In the genomic region with DNA sequence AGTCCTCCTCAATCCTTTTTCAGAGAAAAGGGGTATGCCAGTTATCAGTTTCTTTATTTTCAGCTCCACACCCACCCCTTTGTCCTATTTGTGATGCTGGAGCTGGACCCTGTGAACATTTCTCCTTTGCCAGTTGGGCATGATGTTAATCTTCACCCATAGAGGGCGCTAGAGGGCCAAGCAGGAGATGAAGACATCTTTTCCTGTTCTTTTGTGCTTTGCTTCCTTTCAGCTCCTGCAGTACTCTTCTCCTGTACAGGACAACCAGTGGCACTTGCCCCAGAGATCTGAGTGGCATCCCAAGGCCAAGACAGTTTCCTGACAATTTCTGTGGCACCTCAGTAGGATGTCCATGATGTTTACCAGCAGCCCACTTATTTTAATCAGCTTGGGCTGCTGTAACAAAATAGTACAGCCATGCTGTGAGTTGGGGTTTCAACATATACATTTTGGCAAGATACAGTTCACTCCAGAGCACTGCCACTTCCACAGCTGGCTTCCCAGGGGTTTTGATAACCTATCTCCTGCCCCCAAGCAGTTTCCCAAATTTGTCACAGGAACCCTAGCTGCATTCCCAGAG, we compare ENCODE assay signal across 1 cellular context.
TF ChIP-seq lines count a peak whose summit lies in the region.

No MANE protein-coding gene starts in this region.

TF ChIP-seq in K562, 482 proteins besides CTCF, POLR2A, EP300 and RAD21 (continued from another document):
- TF ChIP-seq MYC (IDR thresholded peaks at IDR 0.05; ENCODE audit: low read depth, low read length): 0 out of 2 replicates have a peak, but pooled peaks have one; percentile 15
- no peak for TF ChIP-seq MYC (CRISPR knock-in tag; IDR thresholded peaks at IDR 0.05; ENCODE audit: borderline replicate concordance, low read depth)
- peak in 1 of 2 experiments; percentile 59; a peak in 1 of 4 replicates for TF ChIP-seq RCOR1 (IDR thresholded peaks at IDR 0.05; ENCODE audit: borderline replicate concordance in 1 of 2, low read depth in 2 of 2, low read length in 2 of 2)
- peak; percentile 72; the same call in 1 of the 2 replicates for TF ChIP-seq SMC3 (conservative IDR thresholded peaks at IDR 0.05; ENCODE audit: insufficient read depth, low read depth, low read length)
- 0 out of 2 replicates have a peak, but pooled peaks have one; percentile 26 for TF ChIP-seq CC2D1A (IDR thresholded peaks at IDR 0.05)
- TF ChIP-seq DEAF1 (CRISPR knock-in tag; IDR thresholded peaks at IDR 0.05): peak; percentile 51
- TF ChIP-seq, protein P1, sequence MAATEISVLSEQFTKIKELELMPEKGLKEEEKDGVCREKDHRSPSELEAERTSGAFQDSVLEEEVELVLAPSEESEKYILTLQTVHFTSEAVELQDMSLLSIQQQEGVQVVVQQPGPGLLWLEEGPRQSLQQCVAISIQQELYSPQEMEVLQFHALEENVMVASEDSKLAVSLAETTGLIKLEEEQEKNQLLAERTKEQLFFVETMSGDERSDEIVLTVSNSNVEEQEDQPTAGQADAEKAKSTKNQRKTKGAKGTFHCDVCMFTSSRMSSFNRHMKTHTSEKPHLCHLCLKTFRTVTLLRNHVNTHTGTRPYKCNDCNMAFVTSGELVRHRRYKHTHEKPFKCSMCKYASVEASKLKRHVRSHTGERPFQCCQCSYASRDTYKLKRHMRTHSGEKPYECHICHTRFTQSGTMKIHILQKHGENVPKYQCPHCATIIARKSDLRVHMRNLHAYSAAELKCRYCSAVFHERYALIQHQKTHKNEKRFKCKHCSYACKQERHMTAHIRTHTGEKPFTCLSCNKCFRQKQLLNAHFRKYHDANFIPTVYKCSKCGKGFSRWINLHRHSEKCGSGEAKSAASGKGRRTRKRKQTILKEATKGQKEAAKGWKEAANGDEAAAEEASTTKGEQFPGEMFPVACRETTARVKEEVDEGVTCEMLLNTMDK (IDR thresholded peaks at IDR 0.05; ENCODE audit: borderline replicate concordance, insufficient read depth, low read depth, low read length, poor library complexity, severe bottlenecking): peak; percentile 34
- TF ChIP-seq PRPF4 (IDR thresholded peaks at IDR 0.05; ENCODE audit: insufficient read depth, low read depth, low read length, poor library complexity, severe bottlenecking): no peak
- peak; percentile 80; the same call in 1 of the 2 replicates for TF ChIP-seq XRCC5 (IDR thresholded peaks at IDR 0.05; ENCODE audit: low read depth, low read length)
- peak; percentile 72 for TF ChIP-seq GATA2 (CRISPR knock-in tag; IDR thresholded peaks at IDR 0.05)
- TF ChIP-seq STAG1 (CRISPR knock-in tag; IDR thresholded peaks at IDR 0.05; ENCODE audit: borderline replicate concordance): peak; percentile 44; the same call in 1 of the 2 replicates
